Comparison of ENCODE assay signal across 8 cellular contexts in genomic region chr9:138216817-138217216, GRCh38.
DNase-seq lines count a peak whose midpoint lies in the region; ATAC-seq and TF ChIP-seq lines count a peak whose summit lies in the region.
"Not testable (repeated sequence)": the region's sequence is repeated elsewhere in the genome, so short reads cannot be mapped to it uniquely, and the experiment has no call there.

No MANE protein-coding gene starts in this region.

- H3K9me3 ChIP-seq in endodermal cell (ENCODE audit: control insufficient read depth, low read length); right cardiac atrium (ENCODE audit: control insufficient read depth, low read length); spleen: not testable (repeated sequence)

- not testable (repeated sequence) for H3K4me3 ChIP-seq in endodermal cell (ENCODE audit: low read length); right cardiac atrium (ENCODE audit: low read length); lower leg skin (ENCODE audit: low read depth, poor library complexity, severe bottlenecking)
- H3K4me3 ChIP-seq in spleen: peak overlapping the region in 2 of 8 donors; percentile 7 to 39

- not testable (repeated sequence) for H3K27me3 Mint-ChIP-seq in activated CD4-positive, alpha-beta T cell treated with anti-CD3 and anti-CD28 coated beads, Interleukin-2, amount 10 ng/mL, durations not matched to agents 24 days and 14 days; osteocyte (ENCODE audit: unreplicated experiment)
- H3K27me3 Mint-ChIP-seq in endodermal cell (ENCODE audit: insufficient read depth): peaks cover 19% of the 10 kb centered on the region

- not testable (repeated sequence) for H3K4me1 Mint-ChIP-seq in activated CD4-positive, alpha-beta T cell treated with anti-CD3 and anti-CD28 coated beads, Interleukin-2, amount 10 ng/mL, durations not matched to agents 24 days and 14 days; endodermal cell; osteocyte (ENCODE audit: unreplicated experiment)

- intact Hi-C loops in activated CD4-positive, alpha-beta T cell treated with anti-CD3 and anti-CD28 coated beads, Interleukin-2, amount 10 ng/mL, durations not matched to agents 24 days and 14 days (cut with micrococcal nuclease); Right ventricle myocardium inferior (cut with DNase I); right cardiac atrium (cut with DNase I); lower leg skin (cut with DNase I; ENCODE audit: low total_unique reads); spleen (cut with DNase I; ENCODE audit: low total_unique reads): not testable (repeated sequence)

- H3K27ac Mint-ChIP-seq in activated CD4-positive, alpha-beta T cell treated with anti-CD3 and anti-CD28 coated beads, Interleukin-2, amount 10 ng/mL, durations not matched to agents 24 days and 14 days; endodermal cell; osteocyte (ENCODE audit: unreplicated experiment): not testable (repeated sequence)

- H3K27me3 ChIP-seq in endodermal cell (ENCODE audit: control insufficient read depth, insufficient read depth, low read length, poor library complexity, severe bottlenecking); right cardiac atrium (ENCODE audit: control insufficient read depth, insufficient read depth); spleen (replicated peaks in 1 of 7): not testable (repeated sequence)

- H3K36me3 Mint-ChIP-seq in activated CD4-positive, alpha-beta T cell treated with anti-CD3 and anti-CD28 coated beads, Interleukin-2, amount 10 ng/mL, durations not matched to agents 24 days and 14 days (ENCODE audit: low read depth); endodermal cell (ENCODE audit: low read depth); osteocyte (ENCODE audit: unreplicated experiment): not testable (repeated sequence)

- not testable (repeated sequence) for H3K27ac ChIP-seq in endodermal cell (ENCODE audit: low read depth, low read length); right cardiac atrium (ENCODE audit: low read length)
- H3K27ac ChIP-seq in spleen: peak overlapping the region in 6 of 8 donors; percentile 28 to 83 (median 66)

- not testable (repeated sequence) for TF ChIP-seq POLR2A in lower leg skin (IDR thresholded peaks at IDR 0.05); spleen (IDR thresholded peaks at IDR 0.05)

- H3K4me1 ChIP-seq in endodermal cell (ENCODE audit: control insufficient read depth, insufficient read depth, low read length); right cardiac atrium (ENCODE audit: control insufficient read depth, insufficient read depth, low read length); spleen: not testable (repeated sequence)

- H3K9me3 Mint-ChIP-seq in activated CD4-positive, alpha-beta T cell treated with anti-CD3 and anti-CD28 coated beads, Interleukin-2, amount 10 ng/mL, durations not matched to agents 24 days and 14 days; endodermal cell; osteocyte (ENCODE audit: unreplicated experiment): not testable (repeated sequence)

- 63% methylated on average over 2 of the region's 9 CpGs; no CpG with 5 or more reads in 1 of the 2 experiments for WGBS in endodermal cell (ENCODE audit: insufficient coverage in 1 of 2, insufficient read length in 1 of 2), 2 experiments
- WGBS in right cardiac atrium: 70% methylated on average over 6 of the region's 9 CpGs
- 78 to 81% methylated on average over 4 to 5 of the region's 9 CpGs for WGBS in lower leg skin, 2 donors
- 41 to 89% (median 58%) methylated on average over 5 to 6 of the region's 9 CpGs for WGBS in spleen, 5 donors

- TF ChIP-seq CTCF in endodermal cell (conservative IDR thresholded peaks at IDR 0.05); lower leg skin (IDR thresholded peaks at IDR 0.05); osteocyte (IDR thresholded peaks at IDR 0.05); spleen (IDR thresholded peaks at IDR 0.05 in 8 of 11, conservative IDR thresholded peaks at IDR 0.05 in 3 of 11): not testable (repeated sequence)

- DNase-seq in CD1c-positive myeloid dendritic cell (ENCODE audit: extremely low spot score): peak; percentile 1
- DNase-seq in activated CD4-positive, alpha-beta T cell treated with anti-CD3 and anti-CD28 coated beads, Interleukin-2, amount 10 ng/mL, durations not matched to agents 24 days and 14 days: peak; percentile 48
- DNase-seq in endodermal cell: peak; percentile 32
- peak; percentile 75 for DNase-seq in Right ventricle myocardium inferior (ENCODE audit: missing footprints)
- peak in 2 of 3 donors; percentile 45 to 53 for DNase-seq in right cardiac atrium
- DNase-seq in lower leg skin (ENCODE audit: low spot score in 2 of 2): peak; percentile 11 to 69
- peak; percentile 67 for DNase-seq in osteocyte (ENCODE audit: extremely low spot score, unreplicated experiment)
- not testable (repeated sequence) for DNase-seq in spleen

- not testable (repeated sequence) for H3K36me3 ChIP-seq in endodermal cell (ENCODE audit: control insufficient read depth, insufficient read depth, low read length); spleen

- not testable (repeated sequence) for H3K4me3 Mint-ChIP-seq in activated CD4-positive, alpha-beta T cell treated with anti-CD3 and anti-CD28 coated beads, Interleukin-2, amount 10 ng/mL, durations not matched to agents 24 days and 14 days; endodermal cell; osteocyte (ENCODE audit: unreplicated experiment)

- not testable (repeated sequence) for H3K9ac ChIP-seq in endodermal cell (ENCODE audit: extremely low read depth, low read length, poor library complexity, severe bottlenecking)

- peak; percentile 25 for ATAC-seq in Right ventricle myocardium inferior
- not testable (repeated sequence) for ATAC-seq in right cardiac atrium
